ENCODE assay signal across 10 cellular contexts in genomic region chr15:39642011-39642640, GRCh38.
DNase-seq lines count a peak whose midpoint lies in the region; ATAC-seq, FAIRE-seq and TF ChIP-seq lines count a peak whose summit lies in the region.
"Had no signal": no experiment of that assay in that cellular context is flagged by ENCODE, and none has a peak within 500 bp of the region (broad histone marks: within the 10 kb centered on the region; RNA-seq: fewer than 3 reads in every experiment).

No MANE protein-coding gene starts in this region.

- H2BK120ac ChIP-seq in mesendoderm (ENCODE audit: low read depth, low read length): no peak overlapping the region

- no peak for TF ChIP-seq CTCF in BE2C (IDR thresholded peaks at IDR 0.05; ENCODE audit: low read depth, low read length)
- TF ChIP-seq CTCF in lower leg skin (IDR thresholded peaks at IDR 0.05): no peak
- TF ChIP-seq CTCF in endothelial cell (IDR thresholded peaks at IDR 0.05; ENCODE audit: unreplicated experiment): no peak

- H3K27me3 Mint-ChIP-seq in central memory CD8-positive, alpha-beta T cell: no peaks in the 10 kb centered on the region
- H3K27me3 Mint-ChIP-seq in endothelial cell (ENCODE audit: unreplicated experiment): no peaks in the 10 kb centered on the region

- no CpG with 5 or more reads among the region's 5 CpGs for WGBS in mesendoderm (ENCODE audit: extremely low coverage, insufficient coverage, low lambda C conversion rate)
- WGBS in lower leg skin, 2 donors: 25 to 32% methylated on average over 5 of the region's 5 CpGs

- TF ChIP-seq POLR2A in lower leg skin (IDR thresholded peaks at IDR 0.05): no peak

- H3K27me3 ChIP-seq in BE2C (0 out of 2 replicates have a peak, but pooled peaks cover 2% of the 10 kb centered on the region), mesendoderm (ENCODE audit: insufficient read depth, low read length, poor library complexity) (no peaks in the 10 kb centered on the region)

- no peak overlapping the region for H2BK15ac ChIP-seq in mesendoderm (replicated peaks; ENCODE audit: low read depth)

- no peak overlapping the region for H3K18ac ChIP-seq in mesendoderm (ENCODE audit: low read length)

- FAIRE-seq in HTR-8/SVneo (lab: Jason Lieb, UNC): no peak
- FAIRE-seq: kidney had no signal

- H3K36me3 ChIP-seq in BE2C: no peaks in the 10 kb centered on the region
- H3K36me3 ChIP-seq in mesendoderm (ENCODE audit: control insufficient read depth, insufficient read depth, low read length): no peaks in the 10 kb centered on the region

- H3K23ac ChIP-seq in mesendoderm (ENCODE audit: low read length): no peak overlapping the region

- H3K9me3 Mint-ChIP-seq in central memory CD8-positive, alpha-beta T cell: no peaks in the 10 kb centered on the region
- H3K9me3 Mint-ChIP-seq in endothelial cell (ENCODE audit: unreplicated experiment): no peaks in the 10 kb centered on the region

- no peak overlapping the region for H3K4me3 ChIP-seq in BE2C (ENCODE audit: low read depth, low read length)
- H3K4me3 ChIP-seq in mesendoderm (ENCODE audit: low read length): no peak overlapping the region
- no peak overlapping the region for H3K4me3 ChIP-seq in lower leg skin (ENCODE audit: low read depth, poor library complexity, severe bottlenecking)

- no peak overlapping the region for H4K8ac ChIP-seq in mesendoderm (ENCODE audit: low read depth, low read length)

- DNase-seq in BE2C: peak; percentile 21
- peak; percentile 29 for DNase-seq in HTR-8/SVneo (ENCODE audit: insufficient read length, low spot score)
- no peak for DNase-seq in central memory CD8-positive, alpha-beta T cell (ENCODE audit: low spot score in 2 of 2)
- peak; percentile 45 for DNase-seq in mesendoderm
- DNase-seq in lower leg skin (ENCODE audit: low spot score in 2 of 2): no peak
- no peak for DNase-seq in endothelial cell (ENCODE audit: low spot score)
- DNase-seq: DMS 273 treated with DMSO at 0.1 percent for 48 hours, kidney had no signal

- no peaks in the 10 kb centered on the region for H3K36me3 Mint-ChIP-seq in central memory CD8-positive, alpha-beta T cell (ENCODE audit: insufficient read depth)
- H3K36me3 Mint-ChIP-seq in endothelial cell (ENCODE audit: low read depth, unreplicated experiment): no peaks in the 10 kb centered on the region

- H2AK5ac ChIP-seq in mesendoderm (ENCODE audit: low read length): no peak overlapping the region

- H3K56ac ChIP-seq in mesendoderm (ENCODE audit: low read length): no peak overlapping the region

- intact Hi-C loops in lower leg skin (cut with DNase I; ENCODE audit: low total_unique reads): no loop called here

- H3K4me1 Mint-ChIP-seq in central memory CD8-positive, alpha-beta T cell: peaks cover 27% of the 10 kb centered on the region
- H3K4me1 Mint-ChIP-seq in endothelial cell (ENCODE audit: unreplicated experiment): no peaks in the 10 kb centered on the region

- H3K27ac Mint-ChIP-seq in central memory CD8-positive, alpha-beta T cell (ENCODE audit: low read depth): peak overlapping the region; percentile 92
- no peak overlapping the region for H3K27ac Mint-ChIP-seq in endothelial cell (ENCODE audit: unreplicated experiment)

- no peak overlapping the region for H3K4ac ChIP-seq in mesendoderm (ENCODE audit: low read depth, low read length)

- no peak overlapping the region for H4K5ac ChIP-seq in mesendoderm (ENCODE audit: low read length)

- no peak overlapping the region for H3K4me2 ChIP-seq in mesendoderm (ENCODE audit: low read length)

- H3K9ac ChIP-seq in mesendoderm (ENCODE audit: low read length): no peak overlapping the region

- no peak overlapping the region for H3K27ac ChIP-seq in mesendoderm (ENCODE audit: low read depth, low read length)

- H2BK5ac ChIP-seq in mesendoderm (ENCODE audit: low read length): no peak overlapping the region

- no peaks in the 10 kb centered on the region for H3K79me2 ChIP-seq in mesendoderm (ENCODE audit: control insufficient read depth, insufficient read depth, low read length)

- peak overlapping the region; percentile 33 for H3K4me3 Mint-ChIP-seq in central memory CD8-positive, alpha-beta T cell
- H3K4me3 Mint-ChIP-seq in endothelial cell (ENCODE audit: unreplicated experiment): no peak overlapping the region

- no peaks in the 10 kb centered on the region for H3K9me3 ChIP-seq in BE2C

- peak; percentile 37 for ATAC-seq in central memory CD8-positive, alpha-beta T cell (replicated peaks; ENCODE audit: extremely low read depth, poor library complexity, severe bottlenecking)
- no peak for ATAC-seq in GM19452 (IDR thresholded peaks at IDR 0.05; ENCODE audit: unreplicated experiment)
- no peak for ATAC-seq in HG03565 (IDR thresholded peaks at IDR 0.05; ENCODE audit: unreplicated experiment)

- no peaks in the 10 kb centered on the region for H3K79me1 ChIP-seq in mesendoderm (ENCODE audit: low read length)

- H3K4me1 ChIP-seq in BE2C (no peaks in the 10 kb centered on the region), mesendoderm (ENCODE audit: control insufficient read depth, low read depth, low read length) (no peaks in the 10 kb centered on the region)

Comparison
In these comparisons a context has a peak if more than half of its experiments do, and no peak if none do; other contexts are left out.
1. DNase-seq: peak in BE2C (single experiment), HTR-8/SVneo (single experiment) and mesendoderm (single experiment); none in central memory CD8-positive, alpha-beta T cell (0 of 2), lower leg skin (0 of 2) and endothelial cell (single experiment).